1 cellular context compared by ENCODE assay signal in the genomic region with DNA sequence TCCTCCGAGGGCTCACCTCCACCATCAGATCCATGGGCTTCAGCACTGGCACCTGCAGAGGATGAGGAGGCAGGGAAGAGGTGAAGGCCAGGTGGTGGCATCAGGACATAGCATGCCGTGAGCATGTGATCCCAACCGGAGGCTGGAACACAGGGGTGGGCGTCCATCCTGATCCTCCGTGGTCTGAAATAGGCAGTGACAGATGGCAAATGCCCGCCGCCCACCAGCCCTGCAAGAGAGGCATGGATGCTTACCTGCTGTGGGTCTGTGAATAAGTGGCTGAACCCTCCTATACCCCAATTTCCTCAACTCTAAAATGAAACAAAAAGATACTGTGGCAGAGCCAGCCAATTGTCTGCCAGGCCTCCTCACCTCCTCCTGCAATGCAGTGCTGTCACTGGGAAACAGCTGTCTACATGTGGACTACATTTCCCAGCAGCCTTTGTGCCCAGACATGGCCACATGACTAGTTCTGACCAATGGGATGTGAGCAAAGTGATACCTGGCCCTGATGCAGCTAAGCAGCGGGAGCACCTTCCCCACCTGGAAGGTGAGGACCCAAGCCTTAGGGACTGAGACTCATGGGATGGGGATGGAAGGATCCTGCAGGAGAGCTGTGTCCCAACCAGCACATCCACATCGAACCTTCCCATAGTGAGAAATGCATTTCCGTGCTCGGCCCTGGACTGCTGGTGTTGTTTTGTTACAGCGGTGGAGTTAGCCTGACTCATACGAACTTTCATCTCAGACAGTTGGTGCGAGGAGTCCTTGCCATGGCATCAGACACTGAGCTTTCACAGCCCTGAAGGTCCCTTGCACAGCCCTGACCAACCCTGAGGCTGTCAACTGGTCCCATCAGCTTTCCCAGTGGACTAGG.
TF ChIP-seq lines count a peak whose summit lies in the region.

No MANE protein-coding gene starts in this region.

TF ChIP-seq in H1, 55 proteins besides CTCF, POLR2A, EP300 and RAD21 (continued from another document):
- no peak for TF ChIP-seq ATF2 (IDR thresholded peaks at IDR 0.05; ENCODE audit: low read length)
- no peak for TF ChIP-seq JUN (IDR thresholded peaks at IDR 0.05; ENCODE audit: low read depth, low read length)
- TF ChIP-seq, protein P1, sequence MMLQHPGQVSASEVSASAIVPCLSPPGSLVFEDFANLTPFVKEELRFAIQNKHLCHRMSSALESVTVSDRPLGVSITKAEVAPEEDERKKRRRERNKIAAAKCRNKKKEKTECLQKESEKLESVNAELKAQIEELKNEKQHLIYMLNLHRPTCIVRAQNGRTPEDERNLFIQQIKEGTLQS (IDR thresholded peaks at IDR 0.05; ENCODE audit: insufficient read depth, low read depth, low read length): peak; percentile 86
- TF ChIP-seq NRF1 (IDR thresholded peaks at IDR 0.05; ENCODE audit: low read depth, low read length): no peak
- TF ChIP-seq SRF (IDR thresholded peaks at IDR 0.05; ENCODE audit: low read depth, low read length): no peak
TF ChIP-seq in H1: peak in this region for 6.
